Comparison of ENCODE assay signal across 8 cellular contexts in the genomic region with DNA sequence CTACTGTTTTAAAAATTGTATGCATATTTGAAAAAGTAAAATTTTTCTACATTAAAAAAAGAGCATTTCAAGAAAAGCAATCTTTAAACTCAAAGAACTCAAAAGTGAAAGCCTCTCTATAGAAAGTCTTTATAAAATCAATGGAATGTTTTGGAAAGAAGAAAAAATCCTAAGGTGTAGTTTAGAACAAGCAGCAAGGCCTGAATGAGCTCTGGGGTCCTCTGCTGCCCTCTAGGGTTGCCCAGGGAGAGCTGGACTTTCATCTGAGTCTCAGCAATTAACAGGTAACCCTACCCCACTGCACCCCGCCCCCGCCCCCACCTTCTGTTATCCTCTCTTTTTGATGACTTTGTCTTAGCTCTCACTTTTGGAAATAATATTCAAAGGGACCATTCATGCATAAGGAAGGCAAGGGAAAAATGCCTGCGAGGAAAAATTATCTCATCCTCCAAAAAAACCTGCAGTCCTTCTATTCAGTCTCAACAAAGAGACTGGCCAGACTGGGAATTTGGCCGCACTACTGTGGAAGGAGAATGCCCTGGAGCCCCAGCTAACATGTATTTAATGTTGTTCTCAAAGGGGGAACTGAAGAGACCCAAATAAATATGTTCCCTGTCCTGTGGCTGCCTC. TPM values are rescaled to one million over a fixed set of nuclear protein-coding genes. Genes with fewer than 3 reads are reported as not detected.
DNase-seq lines count a peak whose midpoint lies in the region; ATAC-seq, FAIRE-seq and TF ChIP-seq lines count a peak whose summit lies in the region.

No MANE protein-coding gene starts in this region.

- SMC1A ChIA-PET in GM12878 (lab: Charles Lee; ENCODE audit: uncharacterized antibody, unreplicated experiment): interaction anchor here (0.5 to 4.0 kb wide), 9 partner anchors 13 to 1076 kb away, joined by 3 to 17 read pairs (median 4); no protein-coding TSS in a partner anchor

- peak; percentile 57 for DNase-seq in Calu3
- DNase-seq in H4 (ENCODE audit: low spot score): peak; percentile 33
- DNase-seq in GM12878 (ENCODE audit: low read depth, low spot score): no peak
- peak; percentile 58 for DNase-seq in iris pigment epithelial cell (ENCODE audit: low read depth)

- peak; percentile 87 for ATAC-seq in GM12878
- no peak for ATAC-seq in GM21528 (IDR thresholded peaks at IDR 0.05; ENCODE audit: low FRiP score, unreplicated experiment)
- no peak for ATAC-seq in HG02642 (IDR thresholded peaks at IDR 0.05; ENCODE audit: poor library complexity, unreplicated experiment)

- TF ChIP-seq RAD21 in GM12878 (IDR thresholded peaks at IDR 0.05; ENCODE audit: insufficient read depth, low read depth, low read length): peak; percentile 50

- H3K27ac ChIP-seq in OCI-LY1 (ENCODE audit: low read depth, low read length, poor library complexity, severe bottlenecking) (no peak overlapping the region), GM12878 (ENCODE audit: control insufficient read depth, insufficient read depth) (no peak overlapping the region)

- peaks cover 5% of the 10 kb centered on the region; the same call in 1 of the 2 replicates for H3K9me3 ChIP-seq in OCI-LY1 (ENCODE audit: low read length)
- H3K9me3 ChIP-seq in GM12878 (replicated peaks; ENCODE audit: control insufficient read depth, insufficient read depth, low read length): no peaks in the 10 kb centered on the region

- no peaks in the 10 kb centered on the region for H3K4me1 Mint-ChIP-seq in Calu3 (ENCODE audit: low read depth, unreplicated experiment)
- peaks cover 50% of the 10 kb centered on the region for H3K4me1 Mint-ChIP-seq in stimulated activated naive CD8-positive, alpha-beta T cell treated with anti-CD3 and anti-CD28 coated beads, Interleukin-15, Interleukin-2, amounts not matched to agents 100 ng/mL and 50 ng/mL, for 24 hours (ENCODE audit: low read depth)

- no peak for TF ChIP-seq EP300 in GM12878 (IDR thresholded peaks at IDR 0.05; ENCODE audit: borderline replicate concordance in 1 of 2, control insufficient read depth in 1 of 2, low read depth in 2 of 2, low read length in 2 of 2)

- 58% methylated on average over 4 of the region's 4 CpGs for WGBS in GM12878 (ENCODE audit: insufficient coverage, insufficient replicate concordance, low lambda C conversion rate, missing lambda C conversion rate)

- intact Hi-C loops in Calu3 (cut with micrococcal nuclease; ENCODE audit: unreplicated experiment): loop anchor here (5.0 to 10.0 kb wide), 2 partner anchors 62 to 349 kb away; no protein-coding TSS in a partner anchor
- intact Hi-C loops in GM12878 (cut with micrococcal nuclease; ENCODE audit: unreplicated experiment): loop anchor here (5.0 kb wide), 1 partner anchor 347 kb away; no protein-coding TSS in a partner anchor

- TF ChIP-seq POLR2A in GM12878 (IDR thresholded peaks at IDR 0.05; ENCODE audit: low read depth, low read length): no peak

- H3K9me2 ChIP-seq in OCI-LY1 (ENCODE audit: low read depth, low read length): no peaks in the 10 kb centered on the region

- no peaks in the 10 kb centered on the region for H3K79me2 ChIP-seq in OCI-LY1 (ENCODE audit: insufficient read depth, low read length)
- H3K79me2 ChIP-seq in GM12878 (ENCODE audit: control insufficient read depth, insufficient read depth, low read length): no peaks in the 10 kb centered on the region

- no peaks in the 10 kb centered on the region for H4K20me1 ChIP-seq in OCI-LY1 (ENCODE audit: insufficient read depth, low read length)
- no peaks in the 10 kb centered on the region for H4K20me1 ChIP-seq in GM12878 (ENCODE audit: control insufficient read depth, insufficient read depth)

- peaks cover 17% of the 10 kb centered on the region for H3K36me3 Mint-ChIP-seq in Calu3 (ENCODE audit: insufficient read depth, unreplicated experiment)
- H3K36me3 Mint-ChIP-seq in stimulated activated naive CD8-positive, alpha-beta T cell treated with anti-CD3 and anti-CD28 coated beads, Interleukin-15, Interleukin-2, amounts not matched to agents 100 ng/mL and 50 ng/mL, for 24 hours (ENCODE audit: low read depth): peaks cover 53% of the 10 kb centered on the region

- no peaks in the 10 kb centered on the region for H3K9me3 Mint-ChIP-seq in Calu3 (ENCODE audit: low read depth, unreplicated experiment)
- no peaks in the 10 kb centered on the region for H3K9me3 Mint-ChIP-seq in stimulated activated naive CD8-positive, alpha-beta T cell treated with anti-CD3 and anti-CD28 coated beads, Interleukin-15, Interleukin-2, amounts not matched to agents 100 ng/mL and 50 ng/mL, for 24 hours

- H3F3A ChIP-seq in OCI-LY1 (ENCODE audit: insufficient read depth, low read length): no peaks in the 10 kb centered on the region

- H3K4me3 Mint-ChIP-seq in Calu3 (ENCODE audit: low read depth, unreplicated experiment): no peak overlapping the region
- H3K4me3 Mint-ChIP-seq in stimulated activated naive CD8-positive, alpha-beta T cell treated with anti-CD3 and anti-CD28 coated beads, Interleukin-15, Interleukin-2, amounts not matched to agents 100 ng/mL and 50 ng/mL, for 24 hours: no peak overlapping the region

- no peaks in the 10 kb centered on the region for H3K27me3 Mint-ChIP-seq in Calu3 (ENCODE audit: unreplicated experiment)
- H3K27me3 Mint-ChIP-seq in stimulated activated naive CD8-positive, alpha-beta T cell treated with anti-CD3 and anti-CD28 coated beads, Interleukin-15, Interleukin-2, amounts not matched to agents 100 ng/mL and 50 ng/mL, for 24 hours: no peaks in the 10 kb centered on the region

- in situ Hi-C loops in GM12878 (cut with MboI): no loop called here

- TF ChIP-seq CTCF in Calu3 (IDR thresholded peaks at IDR 0.05; ENCODE audit: unreplicated experiment): peak; percentile 57
- TF ChIP-seq CTCF in OCI-LY1 (IDR thresholded peaks at IDR 0.05; ENCODE audit: low read length): peak; percentile 53
- peak; percentile 44 to 70 (median 68); a peak in 5 of 6 replicates for TF ChIP-seq CTCF in GM12878 (IDR thresholded peaks at IDR 0.05 in 2 of 3, conservative IDR thresholded peaks at IDR 0.05 in 1 of 3; ENCODE audit: control insufficient read depth in 2 of 3, extremely low read depth in 1 of 3, insufficient read depth in 1 of 3, low read depth in 3 of 3, low read length in 3 of 3)

- CTCF ChIA-PET in Calu3 (lab: Charles Lee): interaction anchor here (0.8 to 1.3 kb wide), 4 partner anchors 26 to 102 kb away, joined by 3 to 20 read pairs (median 8); a partner anchor contains a TSS
- CTCF ChIA-PET in GM12878 (lab: Yijun Ruan, JAX): interaction anchor here (0.9 to 8.2 kb wide), 16 partner anchors 9 to 113 kb away, joined by 3 to 70 read pairs (median 5); a partner anchor contains a TSS

- H3K27me3 ChIP-seq in OCI-LY1 (ENCODE audit: insufficient read depth, low read length): no peaks in the 10 kb centered on the region
- H3K27me3 ChIP-seq in GM12878 (replicated peaks in 1 of 2; ENCODE audit: control insufficient read depth in 2 of 2, insufficient read depth in 2 of 2, low read length in 1 of 2): no peaks in the 10 kb centered on the region

- H2AFZ ChIP-seq in OCI-LY1 (ENCODE audit: low read length): no peak overlapping the region
- no peak overlapping the region for H2AFZ ChIP-seq in GM12878 (ENCODE audit: control insufficient read depth, low read depth, low read length)

- H3K4me1 ChIP-seq in OCI-LY1 (ENCODE audit: insufficient read depth, low read length, severe bottlenecking): no peaks in the 10 kb centered on the region
- peaks cover 10% of the 10 kb centered on the region for H3K4me1 ChIP-seq in GM12878 (ENCODE audit: control insufficient read depth, insufficient read depth, low read length)

- H3K9ac ChIP-seq in OCI-LY1 (ENCODE audit: low read length): no peak overlapping the region
- no peak overlapping the region for H3K9ac ChIP-seq in GM12878 (ENCODE audit: control insufficient read depth, insufficient read depth, low read length)

- H3K4me3 ChIP-seq in OCI-LY1 (ENCODE audit: low read depth, low read length, poor library complexity, severe bottlenecking): no peak overlapping the region
- H3K4me3 ChIP-seq in GM12878: no peak overlapping the region

- no peak for FAIRE-seq in GM12878 (lab: Jason Lieb, UNC)

- no peak overlapping the region for H3K27ac Mint-ChIP-seq in Calu3 (ENCODE audit: unreplicated experiment)
- H3K27ac Mint-ChIP-seq in stimulated activated naive CD8-positive, alpha-beta T cell treated with anti-CD3 and anti-CD28 coated beads, Interleukin-15, Interleukin-2, amounts not matched to agents 100 ng/mL and 50 ng/mL, for 24 hours: peak overlapping the region; percentile 23

- RAD21 ChIA-PET in GM12878 (lab: Charles Lee; ENCODE audit: unreplicated experiment): interaction anchor here (0.7 to 1.5 kb wide), 3 partner anchors 22 to 96 kb away, joined by 3 to 5 read pairs (median 3); a partner anchor contains a TSS

- H3K36me3 ChIP-seq in OCI-LY1 (ENCODE audit: insufficient read depth, low read length) (no peaks in the 10 kb centered on the region; the same call in 1 of the 2 replicates), GM12878 (ENCODE audit: control insufficient read depth in 2 of 2, insufficient read depth in 2 of 2, low read length in 1 of 2) (peaks cover 3 to 14% of the 10 kb centered on the region in 2 experiments)

- no TSS peak for BruUV-seq in Calu3 (replicated peaks; lab: Mats Ljungman, UMichigan)
- BruUV-seq in GM12878 (replicated peaks; lab: Mats Ljungman, UMichigan): no TSS peak

- POLR2A ChIA-PET in GM12878 (lab: Charles Lee): no interaction called here

- H3K4me2 ChIP-seq in OCI-LY1 (ENCODE audit: low read length): no peak overlapping the region
- no peak overlapping the region for H3K4me2 ChIP-seq in GM12878 (ENCODE audit: control insufficient read depth, insufficient read depth)

RNA-seq across cellular contexts. Expression of a gene that starts 24.1 kb away (rescaled TPM):
- total RNA-seq in Calu3 (2022) (16.6 and 18.2 TPM in 2 replicates), GM12878 (2014; rRNA removed) (4.7 and 5.0 TPM in 2 replicates), GM12878 (2014; rRNA removed; fragmentation: Illumina TruSeq; extraction: Trizol) (8.8 and 9.1 TPM in 2 replicates), GM12878 (2021) (13.5 and 18.0 TPM in 2 replicates)
- total RNA-seq in H4 (2014; rRNA removed; shearing (Covaris generic)): 5.5 and 7.1 TPM in 2 replicates
- total RNA-seq in GM12878 (2013; cell fraction: nucleolus; rRNA removed): 12.4 and 13.2 TPM in 2 replicates
- 3.0 TPM for polyA plus RNA-seq in GM12878 (2011; ENCODE audit: low read depth)
- polyA plus RNA-seq in GM12878 (2011; rRNA removed) (16.0 and 19.9 TPM in 2 replicates), GM12878 (2014; fragmentation: Illumina TruSeq; extraction: Trizol) (16.7 and 22.7 TPM in 2 replicates), GM12878 (2014; fragmentation: Nextera tagmentation; extraction: Ambion mirVana) (1 to 10 TPM; 2.4 to 2.7 TPM), GM12878 (2014; rRNA removed) (11.8 and 13.7 TPM in 2 replicates), GM12878 (2016; fragmentation: Nextera tagmentation; extraction: Ambion mirVana) (1 to 10 TPM; 6.6 to 9.0 TPM)
- polyA plus RNA-seq in GM12878 (2011; cell fraction: cytosol; rRNA removed): 12.0 and 13.4 TPM in 2 replicates
- polyA plus RNA-seq in GM12878 (2011; cell fraction: nucleus; rRNA removed): 7.7 and 8.7 TPM in 2 replicates
- polyA plus RNA-seq in GM12878 (2012): 5.0 and 6.8 TPM in 2 replicates
- polyA minus RNA-seq in GM12878 (2011; rRNA and poly(A)+ RNA removed): 16.9 and 28.3 TPM in 2 replicates
- 9.8 and 13.9 TPM in 2 replicates for polyA minus RNA-seq in GM12878 (2011; cell fraction: cytosol; rRNA and poly(A)+ RNA removed)
- 4.7 and 7.7 TPM in 2 replicates for polyA minus RNA-seq in GM12878 (2011; cell fraction: nucleus; rRNA and poly(A)+ RNA removed)

RNA-seq across cellular contexts. Expression of a gene that starts 53.1 kb away (rescaled TPM):
- total RNA-seq in Calu3 (2022): 1,364 and 1,652 TPM in 2 replicates
- 2,361 and 2,437 TPM in 2 replicates for total RNA-seq in H4 (2014; rRNA removed; shearing (Covaris generic))
- total RNA-seq in GM12878 (2013; cell fraction: nucleolus; rRNA removed): 320 TPM in 2 replicates
- 1,281 and 1,473 TPM in 2 replicates for total RNA-seq in GM12878 (2014; rRNA removed)
- total RNA-seq in GM12878 (2014; rRNA removed; fragmentation: Illumina TruSeq; extraction: Trizol): 4,303 and 4,333 TPM in 2 replicates
- total RNA-seq in GM12878 (2021): 2,627 and 2,734 TPM in 2 replicates
- polyA plus RNA-seq in GM12878 (2011; ENCODE audit: low read depth): 5,474 TPM
- 4,809 and 7,603 TPM in 2 replicates for polyA plus RNA-seq in GM12878 (2011; rRNA removed)
- 1,726 and 1,821 TPM in 2 replicates for polyA plus RNA-seq in GM12878 (2011; cell fraction: cytosol; rRNA removed)
- polyA plus RNA-seq in GM12878 (2011; cell fraction: nucleus; rRNA removed): 609 and 739 TPM in 2 replicates
- polyA plus RNA-seq in GM12878 (2012): 5,531 and 6,124 TPM in 2 replicates
- 5,925 and 6,580 TPM in 2 replicates for polyA plus RNA-seq in GM12878 (2014; fragmentation: Illumina TruSeq; extraction: Trizol)
- polyA plus RNA-seq in GM12878 (2014; fragmentation: Nextera tagmentation; extraction: Ambion mirVana): 1,000 to 10,000 TPM; 1,130 to 2,045 TPM
- polyA plus RNA-seq in GM12878 (2014; rRNA removed): 3,217 and 4,056 TPM in 2 replicates
- polyA plus RNA-seq in GM12878 (2016; fragmentation: Nextera tagmentation; extraction: Ambion mirVana): 1,000 to 10,000 TPM; 1,038 to 1,104 TPM
- 908 and 1,248 TPM in 2 replicates for polyA minus RNA-seq in GM12878 (2011; rRNA and poly(A)+ RNA removed)
- polyA minus RNA-seq in GM12878 (2011; cell fraction: cytosol; rRNA and poly(A)+ RNA removed): 467 and 491 TPM in 2 replicates
- polyA minus RNA-seq in GM12878 (2011; cell fraction: nucleus; rRNA and poly(A)+ RNA removed): 161 and 255 TPM in 2 replicates
